9 cellular contexts compared by ENCODE assay signal in genomic region chr21:14120091-14120734, GRCh38.
DNase-seq lines count a peak whose midpoint lies in the region; ATAC-seq and TF ChIP-seq lines count a peak whose summit lies in the region.
"Had no signal": no experiment of that assay in that cellular context is flagged by ENCODE, and none has a peak within 500 bp of the region (broad histone marks: within the 10 kb centered on the region; RNA-seq: fewer than 3 reads in every experiment).

No MANE protein-coding gene starts in this region.

- TF ChIP-seq POLR2A in right lobe of liver (IDR thresholded peaks at IDR 0.05): no peak
- TF ChIP-seq POLR2A in upper lobe of left lung (IDR thresholded peaks at IDR 0.05): no peak

- intact Hi-C loops in right lobe of liver (cut with DNase I): no loop called here

- peak; percentile 85 for TF ChIP-seq CTCF in GM13976 (IDR thresholded peaks at IDR 0.05; ENCODE audit: borderline replicate concordance, control extremely low read depth, extremely low read depth, insufficient read depth, missing control alignments)
- peak; percentile 41 to 59 (median 55) for TF ChIP-seq CTCF in right lobe of liver (IDR thresholded peaks at IDR 0.05)
- peak in 3 of 6 experiments; percentile 25 to 37 (median 36) for TF ChIP-seq CTCF in upper lobe of left lung (IDR thresholded peaks at IDR 0.05)

- no peaks in the 10 kb centered on the region for H3K36me3 ChIP-seq in right lobe of liver
- no peaks in the 10 kb centered on the region for H3K36me3 ChIP-seq in upper lobe of left lung
- H3K36me3 ChIP-seq: SJSA1 had no signal

- H3K4me3 ChIP-seq in right lobe of liver (no peak overlapping the region), upper lobe of left lung (no peak overlapping the region)
- H3K4me3 ChIP-seq: SJSA1 had no signal

- H3K9me3 ChIP-seq in right lobe of liver: no peaks in the 10 kb centered on the region
- no peaks in the 10 kb centered on the region for H3K9me3 ChIP-seq in upper lobe of left lung
- H3K9me3 ChIP-seq: SJSA1 had no signal

- ATAC-seq in HG02870 (IDR thresholded peaks at IDR 0.05; ENCODE audit: unreplicated experiment) (peak; percentile 51), right lobe of liver (peak; percentile 64 to 66 (median 65)), upper lobe of left lung (ENCODE audit: low FRiP score in 2 of 2) (no peak)
- ATAC-seq in activated naive CD8-positive, alpha-beta T cell treated with anti-CD3 and anti-CD28 coated beads, Interleukin-2, amount 10 ng/mL, durations not matched to agents 7 days and 5 days (ENCODE audit: low read depth): peak; percentile 72

- peak overlapping the region; percentile 27 for H3K27ac Mint-ChIP-seq in activated naive CD8-positive, alpha-beta T cell treated with anti-CD3 and anti-CD28 coated beads, Interleukin-2, amount 10 ng/mL, durations not matched to agents 7 days and 5 days

- H3K27ac ChIP-seq in right lobe of liver (no peak overlapping the region), upper lobe of left lung (no peak overlapping the region)
- H3K27ac ChIP-seq: SJSA1 had no signal

- no peaks in the 10 kb centered on the region for H3K9me3 Mint-ChIP-seq in activated naive CD8-positive, alpha-beta T cell treated with anti-CD3 and anti-CD28 coated beads, Interleukin-2, amount 10 ng/mL, durations not matched to agents 7 days and 5 days

- POLR2A ChIA-PET in activated naive CD8-positive, alpha-beta T cell treated with anti-CD3 and anti-CD28 coated beads, Interleukin-2, amount 10 ng/mL, durations not matched to agents 7 days and 5 days (lab: Charles Lee): no interaction called here

- H3K4me3 Mint-ChIP-seq in activated naive CD8-positive, alpha-beta T cell treated with anti-CD3 and anti-CD28 coated beads, Interleukin-2, amount 10 ng/mL, durations not matched to agents 7 days and 5 days: peak overlapping the region; percentile 5

- no peak for TF ChIP-seq EP300 in upper lobe of left lung (IDR thresholded peaks at IDR 0.05)

- in situ Hi-C loops in GM13976 (cut with MboI; ENCODE audit: low sequenced_read_pairs, unreplicated experiment): no loop called here

- peaks cover 4% of the 10 kb centered on the region for H3K36me3 Mint-ChIP-seq in activated naive CD8-positive, alpha-beta T cell treated with anti-CD3 and anti-CD28 coated beads, Interleukin-2, amount 10 ng/mL, durations not matched to agents 7 days and 5 days

- DNase-seq in Ammon's horn (ENCODE audit: low spot score): peak; percentile 66
- peak; percentile 38 for DNase-seq in GM13976 (ENCODE audit: low spot score)
- peak; percentile 6 for DNase-seq in NCI-H460 (ENCODE audit: extremely low read depth, low read depth)
- DNase-seq in activated naive CD8-positive, alpha-beta T cell treated with anti-CD3 and anti-CD28 coated beads, Interleukin-2, amount 10 ng/mL, durations not matched to agents 7 days and 5 days: peak; percentile 56
- DNase-seq in right lobe of liver: peak; percentile 36 to 63 (median 57)
- peak; percentile 11 to 36 for DNase-seq in upper lobe of left lung
- no peak for DNase-seq in DMS79 treated with DMSO at 0.1 percent for 48 hours (lab: John Stamatoyannopoulos, UW)

- H3K27me3 ChIP-seq in right lobe of liver: no peaks in the 10 kb centered on the region
- no peaks in the 10 kb centered on the region for H3K27me3 ChIP-seq in upper lobe of left lung
- H3K27me3 ChIP-seq: SJSA1 had no signal

- H3K4me1 Mint-ChIP-seq in activated naive CD8-positive, alpha-beta T cell treated with anti-CD3 and anti-CD28 coated beads, Interleukin-2, amount 10 ng/mL, durations not matched to agents 7 days and 5 days: peaks cover 20% of the 10 kb centered on the region

- H3K27me3 Mint-ChIP-seq in activated naive CD8-positive, alpha-beta T cell treated with anti-CD3 and anti-CD28 coated beads, Interleukin-2, amount 10 ng/mL, durations not matched to agents 7 days and 5 days: no peaks in the 10 kb centered on the region

- 27% methylated on average over 4 of the region's 4 CpGs for WGBS in right lobe of liver (ENCODE audit: insufficient coverage, low coverage, low lambda C conversion rate, missing lambda C conversion rate)
- whole genome bisulfite sequencing in upper lobe of left lung, 2 donors: 39 to 51% methylated on average over 4 of the region's 4 CpGs

- H3K4me1 ChIP-seq in right lobe of liver (no peaks in the 10 kb centered on the region), upper lobe of left lung (no peaks in the 10 kb centered on the region)
- H3K4me1 ChIP-seq: SJSA1 had no signal

Comparison
In these comparisons a context has a peak if more than half of its experiments do, and no peak if none do; other contexts are left out.
1. ATAC-seq: peak in HG02870 (single experiment), activated naive CD8-positive, alpha-beta T cell treated with anti-CD3 and anti-CD28 coated beads, Interleukin-2, amount 10 ng/mL, durations not matched to agents 7 days and 5 days (single experiment) and right lobe of liver (4 of 4); none in upper lobe of left lung (0 of 2).